In the genomic region with DNA sequence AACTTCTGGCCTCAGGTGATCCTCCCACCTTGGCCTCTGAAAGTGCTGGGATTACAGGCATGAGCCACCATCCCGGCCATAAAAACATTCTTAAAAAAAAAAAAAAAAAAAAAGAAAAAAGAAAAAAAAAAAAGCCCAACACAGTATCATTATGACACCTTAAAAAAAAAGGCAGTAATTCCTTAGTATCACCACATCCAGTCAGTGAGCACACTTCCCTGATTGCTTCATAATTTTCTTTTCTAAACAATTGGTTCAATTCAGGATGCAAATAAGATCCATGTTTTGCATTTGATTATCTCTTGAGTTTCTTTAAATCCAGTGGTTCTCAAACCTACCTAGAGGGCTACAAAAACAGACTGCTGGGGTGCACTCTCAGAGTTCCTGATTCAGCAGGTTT, we compare ENCODE assay signal across 16 cellular contexts.
DNase-seq lines count a peak whose midpoint lies in the region; ATAC-seq and TF ChIP-seq lines count a peak whose summit lies in the region.
"Had no signal": no experiment of that assay in that cellular context is flagged by ENCODE, and none has a peak within 500 bp of the region (broad histone marks: within the 10 kb centered on the region; RNA-seq: fewer than 3 reads in every experiment).

No MANE protein-coding gene starts in this region.

- ATAC-seq in HG02840 (IDR thresholded peaks at IDR 0.05; ENCODE audit: low FRiP score, unreplicated experiment) (no peak), HG03159 (IDR thresholded peaks at IDR 0.05; ENCODE audit: unreplicated experiment) (no peak)

- no peak overlapping the region for H4K8ac ChIP-seq in H9 (replicated peaks; ENCODE audit: insufficient read length, low read depth, low read length)

- no peak overlapping the region for H3K4me3 ChIP-seq in BLaER1 treated with 17β-estradiol and CSF1 and Interleukin-3, amounts not matched to agents 10 nM and 100 nM
- H3K4me3 ChIP-seq: SJCRH30 had no signal

- H2BK120ac ChIP-seq in H9 (ENCODE audit: low read depth, low read length, poor library complexity, severe bottlenecking): no peak overlapping the region

- H3T11ph ChIP-seq in H9 (ENCODE audit: low read length): no peak overlapping the region

- H3K36me3 Mint-ChIP-seq in H9 (ENCODE audit: insufficient read depth in 1 of 3, low read depth in 3 of 3) (peaks cover 47 to 80% (median 72%) of the 10 kb centered on the region in 3 experiments; a peak in 6 of 7 replicates), immature natural killer cell (peaks cover 52 to 64% (median 59%) of the 10 kb centered on the region in 3 donors)

- H2BK12ac ChIP-seq in H9 (ENCODE audit: insufficient read length, low read depth, low read length): no peak overlapping the region

- no peak overlapping the region for H2BK15ac ChIP-seq in H9 (ENCODE audit: low read depth, low read length)

- H3K56ac ChIP-seq in H9 (ENCODE audit: insufficient read length, low read depth, low read length): no peak overlapping the region

- H3K27ac Mint-ChIP-seq in H9 (0 out of 7 replicates have a peak overlapping the region, but pooled peaks of 2 of the 3 experiments have one; percentile 10 to 44), immature natural killer cell (peak overlapping the region in 4 of 6 donors; percentile 1 to 44 (median 22))

- H3K9me3 ChIP-seq in BLaER1 treated with 17β-estradiol and CSF1 and Interleukin-3, amounts not matched to agents 10 nM and 100 nM (replicated peaks in 1 of 11): no peaks in the 10 kb centered on the region
- H3K9me3 ChIP-seq in H9 (ENCODE audit: control insufficient read depth, low read depth, low read length): no peaks in the 10 kb centered on the region
- H3K9me3 ChIP-seq: SJCRH30 had no signal

- DNase-seq in H9: no peak
- DNase-seq in amniotic epithelial cell (ENCODE audit: low read depth): peak; percentile 30
- no peak for DNase-seq in immature natural killer cell
- DNase-seq in 8988T: no peak
- DNase-seq in NCI-H1436 treated with DMSO at 0.1 percent for 48 hours (lab: John Stamatoyannopoulos, UW): no peak
- DNase-seq: COR-L47, DMS153, Karpas-422, NCI-H1436, NCI-H2227 treated with DMSO at 0.1 percent for 48 hours, NCI-H524 treated with DMSO at 0.1 percent for 48 hours, SJCRH30 had no signal

- no peaks in the 10 kb centered on the region for H4K20me1 ChIP-seq in BLaER1 treated with 17β-estradiol and CSF1 and Interleukin-3, amounts not matched to agents 10 nM and 100 nM
- peaks cover 2% of the 10 kb centered on the region for H4K20me1 ChIP-seq in H9 (ENCODE audit: control insufficient read depth, insufficient read depth, insufficient read length)

- H3K4ac ChIP-seq in H9 (ENCODE audit: low read depth, low read length): no peak overlapping the region

- H4K91ac ChIP-seq in H9 (ENCODE audit: insufficient read length, low read depth, low read length): no peak overlapping the region

- no peak for TF ChIP-seq CTCF in H9 (conservative IDR thresholded peaks at IDR 0.05)

- H3K18ac ChIP-seq in H9 (ENCODE audit: insufficient read length, low read depth, low read length): no peak overlapping the region

- H2AFZ ChIP-seq in H9 (ENCODE audit: low read length): no peak overlapping the region

- no peak overlapping the region for H3K9ac ChIP-seq in BLaER1 treated with 17β-estradiol and CSF1 and Interleukin-3, amounts not matched to agents 10 nM and 100 nM
- no peak overlapping the region for H3K9ac ChIP-seq in H9 (ENCODE audit: extremely low read depth, insufficient read length, low read length)

- WGBS in H9 (ENCODE audit: extremely low coverage, insufficient read length, low lambda C conversion rate): no CpG with 5 or more reads among the region's 1 CpG

- no peak overlapping the region for H3K23ac ChIP-seq in H9 (ENCODE audit: insufficient read length, low read depth, low read length)

- H2BK20ac ChIP-seq in H9 (ENCODE audit: low read depth, low read length, poor library complexity, severe bottlenecking): no peak overlapping the region

- H2AK5ac ChIP-seq in H9 (ENCODE audit: insufficient read length, low read length): no peak overlapping the region

- H3K4me3 Mint-ChIP-seq in H9 (no peak overlapping the region), immature natural killer cell (no peak overlapping the region)

- no peak overlapping the region for H2BK5ac ChIP-seq in H9 (ENCODE audit: insufficient read length, low read length)

- no peaks in the 10 kb centered on the region for H3K9me3 Mint-ChIP-seq in H9
- no peaks in the 10 kb centered on the region for H3K9me3 Mint-ChIP-seq in immature natural killer cell

- no peaks in the 10 kb centered on the region for H3K27me3 ChIP-seq in BLaER1 treated with 17β-estradiol and CSF1 and Interleukin-3, amounts not matched to agents 10 nM and 100 nM
- no peaks in the 10 kb centered on the region for H3K27me3 ChIP-seq in H9 (ENCODE audit: insufficient read depth, low read length)
- H3K27me3 ChIP-seq: SJCRH30 had no signal

- no peaks in the 10 kb centered on the region for H3K27me3 Mint-ChIP-seq in H9 (ENCODE audit: low read depth)
- H3K27me3 Mint-ChIP-seq in immature natural killer cell (ENCODE audit: low read depth in 3 of 3): peaks cover 0 to 2% (median 0%) of the 10 kb centered on the region in 3 donors

- peaks cover 62 to 74% (median 68%) of the 10 kb centered on the region in 11 experiments for H3K36me3 ChIP-seq in BLaER1 treated with 17β-estradiol and CSF1 and Interleukin-3, amounts not matched to agents 10 nM and 100 nM

- H3K14ac ChIP-seq in H9 (ENCODE audit: insufficient read depth, low read length): no peak overlapping the region

- H3K27ac ChIP-seq in BLaER1 treated with 17β-estradiol and CSF1 and Interleukin-3, amounts not matched to agents 10 nM and 100 nM: peak overlapping the region in 4 of 11 experiments; percentile 89 to 93 (median 92); a peak in 7 of 22 replicates
- H3K27ac ChIP-seq in H9 (ENCODE audit: insufficient read length, low read depth, low read length): no peak overlapping the region
- H3K27ac ChIP-seq: RWPE1, SJCRH30 had no signal

- no peaks in the 10 kb centered on the region for H3K79me1 ChIP-seq in H9 (ENCODE audit: insufficient read depth, low read depth, low read length, poor library complexity, severe bottlenecking)

- H3K4me1 ChIP-seq in BLaER1 treated with 17β-estradiol and CSF1 and Interleukin-3, amounts not matched to agents 10 nM and 100 nM: peaks cover 45 to 63% (median 56%) of the 10 kb centered on the region in 10 experiments
- H3K4me1 ChIP-seq in H9 (ENCODE audit: insufficient read depth, low read length): no peaks in the 10 kb centered on the region

- H4K5ac ChIP-seq in H9 (ENCODE audit: insufficient read length, low read depth, low read length): no peak overlapping the region

- H3K79me2 ChIP-seq in H9 (ENCODE audit: insufficient read depth, low read length): no peaks in the 10 kb centered on the region

- H3K23me2 ChIP-seq in H9 (ENCODE audit: insufficient read length, low read depth, low read length, poor library complexity, severe bottlenecking): no peaks in the 10 kb centered on the region

- peak overlapping the region in 9 of 11 experiments; percentile 18 to 96 (median 92); a peak in 14 of 22 replicates for H3K4me2 ChIP-seq in BLaER1 treated with 17β-estradiol and CSF1 and Interleukin-3, amounts not matched to agents 10 nM and 100 nM
- no peak overlapping the region for H3K4me2 ChIP-seq in H9 (ENCODE audit: insufficient read depth, insufficient read length, low read length)

- H3K4me1 Mint-ChIP-seq in H9 (no peaks in the 10 kb centered on the region), immature natural killer cell (peaks cover 33 to 47% of the 10 kb centered on the region in 2 donors)
